ENCODE assay signal across 1 cellular context in genomic region chr15:63600001-63600645, GRCh38.
TF ChIP-seq lines count a peak whose summit lies in the region.

No MANE protein-coding gene starts in this region.

TF ChIP-seq in HepG2, 621 proteins besides CTCF, POLR2A, EP300 and RAD21 (continued from another document and continues in another):
- TF ChIP-seq ZBED4 (CRISPR knock-in tag; IDR thresholded peaks at IDR 0.05; ENCODE audit: borderline replicate concordance) (no peak), ZNF609 (CRISPR knock-in tag; IDR thresholded peaks at IDR 0.05; ENCODE audit: borderline replicate concordance) (no peak), ZNF674 (CRISPR knock-in tag; IDR thresholded peaks at IDR 0.05; ENCODE audit: low read depth) (peak; percentile 31; the same call in 1 of the 2 replicates), AGO2 (optimal IDR thresholded peaks at IDR 0.05; ENCODE audit: low read depth, low read length) (peak; percentile 71), GZF1 (CRISPR knock-in tag; IDR thresholded peaks at IDR 0.05) (no peak), DR1 (CRISPR knock-in tag; IDR thresholded peaks at IDR 0.05) (no peak), AHDC1 (CRISPR knock-in tag; IDR thresholded peaks at IDR 0.05; ENCODE audit: borderline replicate concordance) (no peak), FOXK1 (CRISPR knock-in tag; IDR thresholded peaks at IDR 0.05; ENCODE audit: borderline replicate concordance, low read depth) (no peak), REL (CRISPR knock-in tag; conservative IDR thresholded peaks at IDR 0.05) (no peak), CREBL2 (CRISPR knock-in tag; IDR thresholded peaks at IDR 0.05; ENCODE audit: borderline replicate concordance) (no peak), GRHL1 (CRISPR knock-in tag; conservative IDR thresholded peaks at IDR 0.05) (no peak), NR0B2 (CRISPR knock-in tag; IDR thresholded peaks at IDR 0.05) (no peak), SMAD3 (CRISPR knock-in tag; IDR thresholded peaks at IDR 0.05) (no peak), NPAS2 (CRISPR knock-in tag; IDR thresholded peaks at IDR 0.05; ENCODE audit: borderline replicate concordance) (0 out of 2 replicates have a peak, but pooled peaks have one; percentile 2), USF2 (IDR thresholded peaks at IDR 0.05; ENCODE audit: low read depth, low read length) (no peak), USF2 (CRISPR knock-in tag; IDR thresholded peaks at IDR 0.05; ENCODE audit: borderline replicate concordance) (no peak), ZNF232 (CRISPR knock-in tag; IDR thresholded peaks at IDR 0.05; ENCODE audit: borderline replicate concordance) (no peak), RBM39 (IDR thresholded peaks at IDR 0.05; ENCODE audit: low read depth, low read length, poor library complexity, severe bottlenecking) (no peak), ZNF30 (CRISPR knock-in tag; IDR thresholded peaks at IDR 0.05) (no peak), ZNF83 (CRISPR knock-in tag; IDR thresholded peaks at IDR 0.05; ENCODE audit: borderline replicate concordance) (no peak), ZNF709 (CRISPR knock-in tag; IDR thresholded peaks at IDR 0.05) (no peak; the same call in 1 of the 2 replicates), ZNF12 (CRISPR knock-in tag; IDR thresholded peaks at IDR 0.05) (no peak), HOXD1 (CRISPR knock-in tag; IDR thresholded peaks at IDR 0.05) (no peak), GTF2F1 (IDR thresholded peaks at IDR 0.05; ENCODE audit: low read length) (no peak), PPARG (CRISPR knock-in tag; conservative IDR thresholded peaks at IDR 0.05) (no peak), ZNF260 (CRISPR knock-in tag; IDR thresholded peaks at IDR 0.05; ENCODE audit: borderline replicate concordance, low read depth) (no peak), SALL1 (CRISPR knock-in tag; IDR thresholded peaks at IDR 0.05) (no peak), ASH2L (IDR thresholded peaks at IDR 0.05; ENCODE audit: insufficient read length, low read depth, low read length) (no peak), RARA (CRISPR knock-in tag; IDR thresholded peaks at IDR 0.05) (no peak), ZNF138 (CRISPR knock-in tag; IDR thresholded peaks at IDR 0.05; ENCODE audit: low read depth) (peak; percentile 20; the same call in 1 of the 2 replicates), HOXA9 (CRISPR knock-in tag; IDR thresholded peaks at IDR 0.05; ENCODE audit: borderline replicate concordance) (no peak), PLSCR1 (CRISPR knock-in tag; IDR thresholded peaks at IDR 0.05; ENCODE audit: borderline replicate concordance) (no peak), SRSF1 (optimal IDR thresholded peaks at IDR 0.05; ENCODE audit: low read depth, low read length) (peak; percentile 24), HOXA7 (CRISPR knock-in tag; IDR thresholded peaks at IDR 0.05) (peak; percentile 76; the same call in 1 of the 2 replicates), KLF13 (CRISPR knock-in tag; IDR thresholded peaks at IDR 0.05) (no peak), ZNF501 (CRISPR knock-in tag; IDR thresholded peaks at IDR 0.05) (peak; percentile 34; the same call in 1 of the 2 replicates), RBAK (CRISPR knock-in tag; IDR thresholded peaks at IDR 0.05) (no peak), ZBTB34 (CRISPR knock-in tag; IDR thresholded peaks at IDR 0.05) (no peak), ZFY (CRISPR knock-in tag; IDR thresholded peaks at IDR 0.05) (no peak), EEA1 (CRISPR knock-in tag; IDR thresholded peaks at IDR 0.05; ENCODE audit: borderline replicate concordance) (no peak), PLRG1 (conservative IDR thresholded peaks at IDR 0.05) (no peak), NFKBIZ (CRISPR knock-in tag; IDR thresholded peaks at IDR 0.05) (no peak)
